ENCODE assay signal across 8 cellular contexts in genomic region chr2:169768262-169768995, GRCh38. TPM values are rescaled to one million over a fixed set of nuclear protein-coding genes. Genes with fewer than 3 reads are reported as not detected.
DNase-seq lines count a peak whose midpoint lies in the region; ATAC-seq, FAIRE-seq and TF ChIP-seq lines count a peak whose summit lies in the region.

No MANE protein-coding gene starts in this region.

- FAIRE-seq in GM12878 (lab: Jason Lieb, UNC), result no peak

- TF ChIP-seq EP300 in GM12878 (IDR thresholded peaks at IDR 0.05; ENCODE audit: borderline replicate concordance in 1 of 2, control insufficient read depth in 1 of 2, low read depth in 2 of 2, low read length in 2 of 2), result no peak

- TF ChIP-seq CTCF in GM12878 (IDR thresholded peaks at IDR 0.05 in 2 of 3, conservative IDR thresholded peaks at IDR 0.05 in 1 of 3; ENCODE audit: control insufficient read depth in 2 of 3, extremely low read depth in 1 of 3, insufficient read depth in 1 of 3, low read depth in 3 of 3, low read length in 3 of 3), result no peak
- TF ChIP-seq CTCF in mucosa of descending colon (IDR thresholded peaks at IDR 0.05), result no peak
- no peak for TF ChIP-seq CTCF in thyroid gland (IDR thresholded peaks at IDR 0.05)

- peaks cover 4% of the 10 kb centered on the region for H3K27me3 Mint-ChIP-seq in T-helper 17 cell

- H3K27me3 ChIP-seq in GM12878 (replicated peaks in 1 of 2; ENCODE audit: control insufficient read depth in 2 of 2, insufficient read depth in 2 of 2, low read length in 1 of 2) (peaks cover 0 to 7% of the 10 kb centered on the region in 2 experiments; a peak in 1 of 4 replicates), thyroid gland (no peaks in the 10 kb centered on the region)

- CTCF ChIA-PET in GM12878 (lab: Yijun Ruan, JAX), result interaction anchor here (0.6 to 1.6 kb wide), 4 partner anchors 8 to 1830 kb away, joined by 3 to 5 read pairs (median 3); no protein-coding TSS in a partner anchor

- peak overlapping the region; percentile 29 for H3K27ac Mint-ChIP-seq in T-helper 17 cell

- H3K27ac ChIP-seq in GM12878 (ENCODE audit: control insufficient read depth, insufficient read depth) (no peak overlapping the region), thyroid gland (no peak overlapping the region)

- H3K4me1 ChIP-seq in GM12878 (ENCODE audit: control insufficient read depth, insufficient read depth, low read length) (no peaks in the 10 kb centered on the region; the same call in 1 of the 2 replicates), mucosa of descending colon (ENCODE audit: low read depth) (peaks cover 4% of the 10 kb centered on the region), thyroid gland (no peaks in the 10 kb centered on the region)

- no peak overlapping the region; the same call in 1 of the 2 replicates for H3K9ac ChIP-seq in GM12878 (ENCODE audit: control insufficient read depth, insufficient read depth, low read length)

- in situ Hi-C loops in GM12878 (cut with MboI), result no loop called here

- H3K4me1 Mint-ChIP-seq in T-helper 17 cell, result peaks cover 12% of the 10 kb centered on the region

- POLR2A ChIA-PET in GM12878 (lab: Charles Lee), result no interaction called here

- TF ChIP-seq RAD21 in GM12878 (IDR thresholded peaks at IDR 0.05; ENCODE audit: insufficient read depth, low read depth, low read length), result no peak

- no peaks in the 10 kb centered on the region for H4K20me1 ChIP-seq in GM12878 (ENCODE audit: control insufficient read depth, insufficient read depth)

- H3K79me2 ChIP-seq in GM12878 (ENCODE audit: control insufficient read depth, insufficient read depth, low read length), result no peaks in the 10 kb centered on the region

- H2AFZ ChIP-seq in GM12878 (ENCODE audit: control insufficient read depth, low read depth, low read length), result peak overlapping the region; percentile 59

- H3K4me2 ChIP-seq in GM12878 (ENCODE audit: control insufficient read depth, insufficient read depth), result peak overlapping the region; percentile 89

- ATAC-seq in T-helper 17 cell (peak; percentile 66), GM12878 (peak; percentile 60), mucosa of descending colon (peak; percentile 69), HG02798 (IDR thresholded peaks at IDR 0.05; ENCODE audit: poor library complexity, unreplicated experiment) (no peak)

- TF ChIP-seq POLR2A in GM12878 (IDR thresholded peaks at IDR 0.05; ENCODE audit: low read depth, low read length), result no peak
- no peak for TF ChIP-seq POLR2A in thyroid gland (IDR thresholded peaks at IDR 0.05)

- peak overlapping the region; percentile 44 for H3K4me3 ChIP-seq in GM12878
- H3K4me3 ChIP-seq in mucosa of descending colon, result no peak overlapping the region
- H3K4me3 ChIP-seq in thyroid gland (replicated peaks in 1 of 3), result peak overlapping the region; percentile 2 to 42 (median 12)

- WGBS in GM12878 (ENCODE audit: insufficient coverage, insufficient replicate concordance, low lambda C conversion rate, missing lambda C conversion rate), result 87% methylated on average over 54 of the region's 72 CpGs
- 24 to 50% methylated on average over 20 to 34 of the region's 72 CpGs for WGBS in thyroid gland, 2 donors

- H3K36me3 Mint-ChIP-seq in T-helper 17 cell (ENCODE audit: low read depth), result no peaks in the 10 kb centered on the region

- H3K36me3 ChIP-seq in GM12878 (ENCODE audit: control insufficient read depth in 2 of 2, insufficient read depth in 2 of 2, low read length in 1 of 2) (no peaks in the 10 kb centered on the region), mucosa of descending colon (ENCODE audit: low read depth) (no peaks in the 10 kb centered on the region), thyroid gland (no peaks in the 10 kb centered on the region)

- no peaks in the 10 kb centered on the region for H3K9me3 ChIP-seq in T-helper 17 cell (ENCODE audit: control insufficient read depth, low read length, poor library complexity, severe bottlenecking)
- H3K9me3 ChIP-seq in GM12878 (replicated peaks; ENCODE audit: control insufficient read depth, insufficient read depth, low read length), result no peaks in the 10 kb centered on the region; the same call in 2 of the 3 replicates
- no peaks in the 10 kb centered on the region for H3K9me3 ChIP-seq in mucosa of descending colon
- no peaks in the 10 kb centered on the region for H3K9me3 ChIP-seq in thyroid gland

- intact Hi-C loops in GM12878 (cut with micrococcal nuclease; ENCODE audit: unreplicated experiment) (no loop called here), mucosa of descending colon (cut with DNase I, micrococcal nuclease) (no loop called here), thyroid gland (cut with DNase I) (no loop called here)

- peak overlapping the region; percentile 88 for H3K4me3 Mint-ChIP-seq in T-helper 17 cell

- SMC1A ChIA-PET in GM12878 (lab: Charles Lee; ENCODE audit: uncharacterized antibody, unreplicated experiment), result interaction anchor here (1.0 to 1.4 kb wide), 2 partner anchors 26 to 101 kb away, joined by 3 to 5 read pairs; no protein-coding TSS in a partner anchor

- RAD21 ChIA-PET in GM12878 (lab: Charles Lee; ENCODE audit: unreplicated experiment), result no interaction called here

- DNase-seq in T-helper 17 cell (peak; percentile 13 to 21 (median 15)), GM12878 (ENCODE audit: low read depth, low spot score) (no peak), mucosa of descending colon (peak; percentile 30 to 64 (median 54)), thyroid gland (peak; percentile 26 to 39), NAMALWA (ENCODE audit: low spot score) (no peak), DMS153 treated with DMSO at 0.1 percent for 48 hours (lab: John Stamatoyannopoulos, UW; ENCODE audit: unreplicated experiment) (no peak), RKO (ENCODE audit: low spot score) (no peak)

- BruUV-seq in GM12878 (replicated peaks; lab: Mats Ljungman, UMichigan), result no TSS peak

RNA-seq across cellular contexts. Expression of gene SSB, which starts 30.2 kb away (rescaled TPM):
- 100 to 1,000 TPM; 111 to 141 TPM for total RNA-seq in T-helper 17 cell
- total RNA-seq in GM12878 (2013; cell fraction: nucleolus; rRNA removed), result 88.8 and 94.8 TPM in 2 replicates
- total RNA-seq in GM12878 (2014; rRNA removed), result 103 and 123 TPM in 2 replicates
- total RNA-seq in GM12878 (2014; rRNA removed; fragmentation: Illumina TruSeq; extraction: Trizol), result 186 and 193 TPM in 2 replicates
- 106 and 114 TPM in 2 replicates for total RNA-seq in GM12878 (2021)
- polyA plus RNA-seq in GM12878 (2011; ENCODE audit: low read depth), result 38.9 TPM
- polyA plus RNA-seq in GM12878 (2011; rRNA removed), result 118 and 227 TPM in 2 replicates
- 23.3 and 27.3 TPM in 2 replicates for polyA plus RNA-seq in GM12878 (2011; cell fraction: cytosol; rRNA removed)
- polyA plus RNA-seq in GM12878 (2011; cell fraction: nucleus; rRNA removed), result 45.7 and 64.0 TPM in 2 replicates
- 83.8 and 84.3 TPM in 2 replicates for polyA plus RNA-seq in GM12878 (2012)
- 206 and 275 TPM in 2 replicates for polyA plus RNA-seq in GM12878 (2014; fragmentation: Illumina TruSeq; extraction: Trizol)
- 100 to 1,000 TPM; 294 to 313 TPM for polyA plus RNA-seq in GM12878 (2014; fragmentation: Nextera tagmentation; extraction: Ambion mirVana)
- polyA plus RNA-seq in GM12878 (2014; rRNA removed), result 136 and 147 TPM in 2 replicates
- polyA plus RNA-seq in GM12878 (2016; fragmentation: Nextera tagmentation; extraction: Ambion mirVana), result 100 to 1,000 TPM; 256 to 284 TPM
- 12.0 and 18.9 TPM in 2 replicates for polyA minus RNA-seq in GM12878 (2011; rRNA and poly(A)+ RNA removed)
- 9.9 and 23.3 TPM in 2 replicates for polyA minus RNA-seq in GM12878 (2011; cell fraction: cytosol; rRNA and poly(A)+ RNA removed)
- 17.4 and 29.1 TPM in 2 replicates for polyA minus RNA-seq in GM12878 (2011; cell fraction: nucleus; rRNA and poly(A)+ RNA removed)
- 10 to 100 TPM; 29.2 to 72.3 (median 52.9) TPM for total RNA-seq in mucosa of descending colon
- total RNA-seq in thyroid gland, result 100 to 1,000 TPM in 2 of 4 donors, 10 to 100 TPM in 2; 58.8 to 157 (median 102) TPM

RNA-seq across cellular contexts. Expression of gene KLHL23, which starts 34.8 kb away (rescaled TPM):
- total RNA-seq in T-helper 17 cell (under 1 TPM; 0.37 to 0.60 TPM), GM12878 (2014; rRNA removed) (20.2 and 23.1 TPM in 2 replicates), GM12878 (2014; rRNA removed; fragmentation: Illumina TruSeq; extraction: Trizol) (22.7 and 24.6 TPM in 2 replicates), GM12878 (2021) (15.1 and 15.6 TPM in 2 replicates), mucosa of descending colon (10 to 100 TPM; 12.1 to 57.4 (median 13.1) TPM), thyroid gland (10 to 100 TPM in 2 of 4 donors, 1 to 10 TPM in 2; 7.2 to 14.0 (median 10.3) TPM)
- total RNA-seq in GM12878 (2013; cell fraction: nucleolus; rRNA removed), result 26.8 and 29.6 TPM in 2 replicates
- 4.7 TPM for polyA plus RNA-seq in GM12878 (2011; ENCODE audit: low read depth)
- polyA plus RNA-seq in GM12878 (2011; rRNA removed) (34.8 and 43.6 TPM in 2 replicates), GM12878 (2014; fragmentation: Illumina TruSeq; extraction: Trizol) (18.6 and 24.8 TPM in 2 replicates), GM12878 (2014; fragmentation: Nextera tagmentation; extraction: Ambion mirVana) (1 to 10 TPM; 3.9 to 5.6 TPM), GM12878 (2014; rRNA removed) (16.8 and 18.6 TPM in 2 replicates), GM12878 (2016; fragmentation: Nextera tagmentation; extraction: Ambion mirVana) (1 to 10 TPM; 7.9 to 8.1 TPM)
- 13.2 and 14.5 TPM in 2 replicates for polyA plus RNA-seq in GM12878 (2011; cell fraction: cytosol; rRNA removed)
- 11.4 and 18.1 TPM in 2 replicates for polyA plus RNA-seq in GM12878 (2011; cell fraction: nucleus; rRNA removed)
- polyA plus RNA-seq in GM12878 (2012), result 5.1 and 6.8 TPM in 2 replicates
- polyA minus RNA-seq in GM12878 (2011; rRNA and poly(A)+ RNA removed), result 41.1 and 75.4 TPM in 2 replicates
- 16.0 and 16.8 TPM in 2 replicates for polyA minus RNA-seq in GM12878 (2011; cell fraction: cytosol; rRNA and poly(A)+ RNA removed)
- polyA minus RNA-seq in GM12878 (2011; cell fraction: nucleus; rRNA and poly(A)+ RNA removed), result 10.6 and 20.7 TPM in 2 replicates

RNA-seq across cellular contexts. Expression of gene METTL5, which starts 56.3 kb away (rescaled TPM):
- 10 to 100 TPM; 22.9 to 29.4 TPM for total RNA-seq in T-helper 17 cell
- 48.3 and 65.4 TPM in 2 replicates for total RNA-seq in GM12878 (2013; cell fraction: nucleolus; rRNA removed)
- 55.0 and 57.3 TPM in 2 replicates for total RNA-seq in GM12878 (2014; rRNA removed)
- total RNA-seq in GM12878 (2014; rRNA removed; fragmentation: Illumina TruSeq; extraction: Trizol), result 80.5 and 83.9 TPM in 2 replicates
- 67.0 and 75.9 TPM in 2 replicates for total RNA-seq in GM12878 (2021)
- 42.7 TPM for polyA plus RNA-seq in GM12878 (2011; ENCODE audit: low read depth)
- polyA plus RNA-seq in GM12878 (2011; rRNA removed), result 72.9 and 119 TPM in 2 replicates
- 32.2 and 33.1 TPM in 2 replicates for polyA plus RNA-seq in GM12878 (2011; cell fraction: cytosol; rRNA removed)
- polyA plus RNA-seq in GM12878 (2011; cell fraction: nucleus; rRNA removed), result 20.5 and 23.6 TPM in 2 replicates
- 54.6 and 67.6 TPM in 2 replicates for polyA plus RNA-seq in GM12878 (2012)
- polyA plus RNA-seq in GM12878 (2014; fragmentation: Illumina TruSeq; extraction: Trizol), result 94.2 and 116 TPM in 2 replicates
- 100 to 1,000 TPM; 198 to 204 TPM for polyA plus RNA-seq in GM12878 (2014; fragmentation: Nextera tagmentation; extraction: Ambion mirVana)
- 67.4 and 80.6 TPM in 2 replicates for polyA plus RNA-seq in GM12878 (2014; rRNA removed)
- 100 to 1,000 TPM; 156 to 161 TPM for polyA plus RNA-seq in GM12878 (2016; fragmentation: Nextera tagmentation; extraction: Ambion mirVana)
- polyA minus RNA-seq in GM12878 (2011; rRNA and poly(A)+ RNA removed), result 14.3 and 22.9 TPM in 2 replicates
- 11.2 and 13.0 TPM in 2 replicates for polyA minus RNA-seq in GM12878 (2011; cell fraction: cytosol; rRNA and poly(A)+ RNA removed)
- polyA minus RNA-seq in GM12878 (2011; cell fraction: nucleus; rRNA and poly(A)+ RNA removed), result 15.1 and 19.8 TPM in 2 replicates
- 10 to 100 TPM; 33.3 to 60.3 (median 42.3) TPM for total RNA-seq in mucosa of descending colon
- total RNA-seq in thyroid gland, result 10 to 100 TPM; 49.8 to 77.3 (median 57.4) TPM

RNA-seq across cellular contexts. Expression of gene UBR3, which starts 58.8 kb away (rescaled TPM):
- total RNA-seq in T-helper 17 cell (10 to 100 TPM; 33.6 to 34.9 TPM), GM12878 (2014; rRNA removed) (14.1 and 15.5 TPM in 2 replicates), GM12878 (2014; rRNA removed; fragmentation: Illumina TruSeq; extraction: Trizol) (22.5 and 22.9 TPM in 2 replicates), GM12878 (2021) (14.0 and 17.0 TPM in 2 replicates), mucosa of descending colon (10 to 100 TPM; 32.5 to 65.8 (median 39.6) TPM), thyroid gland (100 to 1,000 TPM; 101 to 192 (median 114) TPM)
- 92.0 and 101 TPM in 2 replicates for total RNA-seq in GM12878 (2013; cell fraction: nucleolus; rRNA removed)
- polyA plus RNA-seq in GM12878 (2011; ENCODE audit: low read depth), result 5.0 TPM
- polyA plus RNA-seq in GM12878 (2011; rRNA removed) (13.7 and 20.0 TPM in 2 replicates), GM12878 (2014; fragmentation: Illumina TruSeq; extraction: Trizol) (14.7 and 17.7 TPM in 2 replicates), GM12878 (2014; fragmentation: Nextera tagmentation; extraction: Ambion mirVana) (1 to 10 TPM; 4.9 to 5.5 TPM), GM12878 (2014; rRNA removed) (7.4 and 7.6 TPM in 2 replicates), GM12878 (2016; fragmentation: Nextera tagmentation; extraction: Ambion mirVana) (1 to 10 TPM; 3.8 to 8.6 TPM)
- polyA plus RNA-seq in GM12878 (2011; cell fraction: cytosol; rRNA removed), result 5.1 and 5.5 TPM in 2 replicates
- polyA plus RNA-seq in GM12878 (2011; cell fraction: nucleus; rRNA removed), result 12.5 and 13.9 TPM in 2 replicates
- polyA plus RNA-seq in GM12878 (2012), result 8.1 and 8.2 TPM in 2 replicates
- polyA minus RNA-seq in GM12878 (2011; rRNA and poly(A)+ RNA removed), result 27.7 and 33.4 TPM in 2 replicates
- 7.5 and 9.9 TPM in 2 replicates for polyA minus RNA-seq in GM12878 (2011; cell fraction: cytosol; rRNA and poly(A)+ RNA removed)
- polyA minus RNA-seq in GM12878 (2011; cell fraction: nucleus; rRNA and poly(A)+ RNA removed), result 32.8 and 50.8 TPM in 2 replicates

Comparison
In these comparisons a context has a peak if more than half of its experiments do, and no peak if none do; other contexts are left out.
1. DNase-seq: peak in T-helper 17 cell (3 of 3), mucosa of descending colon (3 of 3) and thyroid gland (2 of 2); none in GM12878 (single experiment), NAMALWA (single experiment), DMS153 treated with DMSO at 0.1 percent for 48 hours (single experiment) and RKO (single experiment).
2. RNA of gene KLHL23, which starts 34.8 kb away (total RNA-seq): 15.1 to 29.6 TPM in GM12878, 12.1 to 57.4 TPM in mucosa of descending colon and 7.2 to 14.0 TPM in thyroid gland; 0.37 to 0.60 TPM in T-helper 17 cell; every median in the first group is over 4 times any median in the second.